ENCODE assay signal across 25 cellular contexts in the genomic region with DNA sequence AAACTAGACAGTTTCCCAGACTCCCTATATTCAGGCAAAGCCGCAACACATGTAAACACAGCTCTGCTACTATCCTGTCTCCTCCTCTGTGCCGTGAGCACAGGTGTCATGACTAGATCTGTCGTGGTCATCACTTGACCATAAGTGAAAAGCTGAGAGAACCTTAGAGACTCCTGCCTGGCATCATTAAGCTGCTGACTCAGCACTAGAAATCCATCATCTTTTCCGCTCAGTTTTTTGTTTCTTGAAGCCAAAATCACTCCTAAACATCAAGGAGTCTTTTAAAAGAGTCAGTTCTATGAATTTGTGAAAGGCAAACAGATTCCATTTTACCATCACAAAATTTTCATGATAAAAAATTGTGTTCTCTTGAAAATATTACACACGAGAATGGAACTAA.
"Had no signal": no experiment of that assay in that cellular context is flagged by ENCODE, and none has a peak within 500 bp of the region (broad histone marks: within the 10 kb centered on the region; RNA-seq: fewer than 3 reads in every experiment).

No MANE protein-coding gene starts in this region.

- H3K27me3 ChIP-seq: neural progenitor cell, ovary, stomach, thyroid gland, tibial nerve, upper lobe of left lung, vagina had no signal

- H3K9ac ChIP-seq: neural progenitor cell, parathyroid adenoma had no signal

- FAIRE-seq: urothelium cell line had no signal

- DNase-seq: natural killer cell; occipital lobe; ovary; posterior cingulate gyrus; psoas muscle; right cardiac atrium; stimulated activated CD4-positive, alpha-beta T cell treated with anti-CD3 and anti-CD28 coated beads, Interleukin-15, amount 100 ng/mL, for 24 hours; stimulated activated CD4-positive, alpha-beta T cell treated with anti-CD3 and anti-CD28 coated beads, Interleukin-2, amount 100 ng/mL, for 24 hours; stimulated activated CD4-positive, alpha-beta T cell treated with anti-CD3 and anti-CD28 coated beads, Interleukin-2, amount 100 ng/mL, for 48 hours; stimulated activated CD4-positive, alpha-beta T cell treated with anti-CD3 and anti-CD28 coated beads, Interleukin-4, amount 100 ng/mL, for 24 hours; stimulated activated naive B cell treated with anti-CD40 and anti-IgM and Interleukin-4, amounts not matched to agents 10 μg/mL and 1 μg/mL and 100 μg/mL, for 72 hours; stimulated activated naive CD4-positive, alpha-beta T cell treated with Interleukin-2 at 50 U/mL for 16 hours; stomach; thyroid gland; trophoblast cell; upper lobe of left lung had no signal

- H3K9me3 ChIP-seq: ovary, psoas muscle, stomach, thoracic aorta, thyroid gland, tibial nerve, upper lobe of left lung, vagina had no signal

- H3K4me2 ChIP-seq: neural progenitor cell had no signal

- H3K36me3 ChIP-seq: neural progenitor cell, ovary, thoracic aorta, thyroid gland, upper lobe of left lung, vagina had no signal

- H3K4me1 ChIP-seq: neural progenitor cell, parathyroid adenoma, psoas muscle, stomach, thyroid gland, tibial nerve, upper lobe of left lung had no signal

- H3K79me2 ChIP-seq: parathyroid adenoma had no signal

- H3K4me3 ChIP-seq: neural progenitor cell, ovary, psoas muscle, skin epidermis, stomach, thoracic aorta, thyroid gland, tibial nerve, upper lobe of left lung, vagina had no signal

- H3K27ac ChIP-seq: neural progenitor cell, ovary, parathyroid adenoma, psoas muscle, skin epidermis, stomach, thoracic aorta, thyroid gland, tibial nerve, upper lobe of left lung, vagina had no signal

- ATAC-seq: natural killer cell; psoas muscle; right cardiac atrium; sciatic nerve; stimulated activated effector memory CD8-positive, alpha-beta T cell treated with anti-CD3 and anti-CD28 coated beads, Interleukin-12 subunit alpha, Interleukin-12 subunit beta, amount 100 ng/mL, for 72 hours; stimulated activated naive B cell treated with anti-CD40 and anti-IgM and Interleukin-4, amounts not matched to agents 10 μg/mL and 1 μg/mL and 100 μg/mL, for 72 hours had no signal

- H2AFZ ChIP-seq: neural progenitor cell, parathyroid adenoma had no signal
